26 cellular contexts compared by ENCODE assay signal in genomic region chr18:57784816-57785144, GRCh38. TPM values are rescaled to one million over a fixed set of nuclear protein-coding genes. Genes with fewer than 3 reads are reported as not detected.
A peak's percentile ranks its signal among the peaks of the same experiment; 100 is the strongest.
DNase-seq lines count a peak whose midpoint lies in the region; ATAC-seq, FAIRE-seq and TF ChIP-seq lines count a peak whose summit lies in the region.
"Had no signal": no experiment of that assay in that cellular context is flagged by ENCODE, and none has a peak within 500 bp of the region (broad histone marks: within the 10 kb centered on the region; RNA-seq: fewer than 3 reads in every experiment).

No MANE protein-coding gene starts in this region.

- no peak for TF ChIP-seq POLR2A in HepG2 (IDR thresholded peaks at IDR 0.05; ENCODE audit: insufficient read depth in 1 of 2, low read depth in 2 of 2, low read length in 2 of 2)
- no peak for TF ChIP-seq POLR2A in stomach (IDR thresholded peaks at IDR 0.05)

- H3K27me3 ChIP-seq in GM23248 (replicated peaks; ENCODE audit: insufficient read depth) (no peaks in the 10 kb centered on the region), astrocyte (ENCODE audit: insufficient read depth, low read length) (no peaks in the 10 kb centered on the region), HepG2 (ENCODE audit: control insufficient read depth in 1 of 2, insufficient read depth in 2 of 2, low read length in 2 of 2) (no peaks in the 10 kb centered on the region), stomach (no peaks in the 10 kb centered on the region)
- H3K27me3 ChIP-seq: left lung had no signal

- DNase-seq in GM23248 (no peak), astrocyte (ENCODE audit: low read depth) (no peak), HepG2 (ENCODE audit: low spot score) (no peak), stomach (no peak), iPS-NIHi7 (ENCODE audit: extremely low spot score) (no peak), NCI-H526 treated with DMSO at 0.1 percent for 48 hours (lab: John Stamatoyannopoulos, UW) (no peak), T1000 (lab: John Stamatoyannopoulos, UW) (no peak)
- DNase-seq: activated CD4-positive, alpha-beta T cell treated with anti-CD3 and anti-CD28 coated beads, Interleukin-2, amount 50 U/mL, for 1 hour; activated naive CD4-positive, alpha-beta T cell treated with anti-CD3 and anti-CD28 coated beads for 36 hours; amygdala; Calu3; DND-41; H9; left lung; NCI-H1105; NCI-H1930; posterior cingulate gyrus; stimulated activated CD8-positive, alpha-beta memory T cell treated with anti-CD3 and anti-CD28 coated beads, Interleukin-4, amount 100 ng/mL, for 48 hours; T-helper 9 cell had no signal

- no peak overlapping the region for H3K4me3 Mint-ChIP-seq in astrocyte (ENCODE audit: unreplicated experiment)
- H3K4me3 Mint-ChIP-seq: activated naive CD4-positive, alpha-beta T cell treated with anti-CD3 and anti-CD28 coated beads for 36 hours; dendritic cell treated with granulocyte-macrophage colony-stimulating factor and Interleukin-4, amounts not matched to agents 40 ng/mL and 50 ng/mL, for 4 days; H9; WTC11 had no signal

- H3F3A ChIP-seq in GM23248 (ENCODE audit: insufficient read depth): peaks cover 58% of the 10 kb centered on the region

- no peaks in the 10 kb centered on the region for H3K27me3 Mint-ChIP-seq in astrocyte (ENCODE audit: low read depth, unreplicated experiment)
- H3K27me3 Mint-ChIP-seq: dendritic cell treated with granulocyte-macrophage colony-stimulating factor and Interleukin-4, amounts not matched to agents 40 ng/mL and 50 ng/mL, for 4 days had no signal

- no peaks in the 10 kb centered on the region for H3K9me3 ChIP-seq in GM23248 (ENCODE audit: low read depth)
- H3K9me3 ChIP-seq in astrocyte (ENCODE audit: insufficient read depth, low read depth, low read length): no peaks in the 10 kb centered on the region
- H3K9me3 ChIP-seq in HepG2 (ENCODE audit: low read length): no peaks in the 10 kb centered on the region
- no peaks in the 10 kb centered on the region for H3K9me3 ChIP-seq in stomach
- H3K9me3 ChIP-seq: left lung had no signal

- H3K9me2 ChIP-seq in GM23248 (ENCODE audit: insufficient read depth): no peaks in the 10 kb centered on the region; the same call in 1 of the 2 replicates

- TF ChIP-seq CTCF in astrocyte (IDR thresholded peaks at IDR 0.05; ENCODE audit: insufficient read depth, low read depth, low read length) (no peak), HepG2 (CRISPR knock-in tag; IDR thresholded peaks at IDR 0.05) (no peak), stomach (IDR thresholded peaks at IDR 0.05) (no peak)

- peaks cover 91% of the 10 kb centered on the region for H3K79me2 ChIP-seq in GM23248 (ENCODE audit: insufficient read depth)
- H3K79me2 ChIP-seq in astrocyte (ENCODE audit: insufficient read depth, low read length): peaks cover 84% of the 10 kb centered on the region
- peaks cover 2% of the 10 kb centered on the region for H3K79me2 ChIP-seq in HepG2 (ENCODE audit: insufficient read depth, low read length)

- in situ Hi-C loops in GM23248 (cut with MboI) (no loop called here), HepG2 (cut with HindIII; ENCODE audit: extremely low pct_ligation_motif_present, low pct_unique_long_range_greater_than_20kb) (no loop called here)

- POLR2A ChIA-PET in HepG2 (lab: Yijun Ruan, JAX): interaction anchor here (1.0 to 1.2 kb wide), 3 partner anchors 12 to 65 kb away, joined by 3 read pairs; no protein-coding TSS in a partner anchor

- H4K20me1 ChIP-seq in GM23248 (ENCODE audit: insufficient read depth) (no peaks in the 10 kb centered on the region), astrocyte (ENCODE audit: insufficient read depth, low read length) (no peaks in the 10 kb centered on the region), HepG2 (ENCODE audit: insufficient read depth, low read length) (no peaks in the 10 kb centered on the region)

- intact Hi-C loops in HepG2 (cut with micrococcal nuclease; ENCODE audit: unreplicated experiment) (no loop called here), stomach (cut with DNase I; ENCODE audit: low total_unique reads) (no loop called here)

- H3K4me3 ChIP-seq in GM23248 (no peak overlapping the region; the same call in 1 of the 2 replicates), astrocyte (ENCODE audit: insufficient read depth, low read depth, low read length) (no peak overlapping the region), HepG2 (replicated peaks in 1 of 3; ENCODE audit: insufficient read depth in 1 of 3, low read depth in 2 of 3, low read length in 3 of 3) (no peak overlapping the region; a peak in 1 of 6 replicates), stomach (no peak overlapping the region)
- H3K4me3 ChIP-seq: GM12878, left lung had no signal

- H2AFZ ChIP-seq in GM23248 (peak overlapping the region; percentile 25; the same call in 1 of the 2 replicates), astrocyte (ENCODE audit: low read depth, low read length) (no peak overlapping the region), HepG2 (ENCODE audit: low read length) (no peak overlapping the region)

- TF ChIP-seq EP300 in HepG2 (IDR thresholded peaks at IDR 0.05; ENCODE audit: low read depth in 2 of 2, low read length in 2 of 2) (no peak), HepG2 (CRISPR knock-in tag; IDR thresholded peaks at IDR 0.05; ENCODE audit: borderline replicate concordance) (no peak), stomach (IDR thresholded peaks at IDR 0.05) (no peak)

- BruUV-seq in HepG2 (replicated peaks; lab: Mats Ljungman, UMichigan): no TSS peak

- H3K36me3 Mint-ChIP-seq in astrocyte (ENCODE audit: low read depth, unreplicated experiment): no peaks in the 10 kb centered on the region
- H3K36me3 Mint-ChIP-seq: WTC11 had no signal

- H3K36me3 ChIP-seq in GM23248 (ENCODE audit: low read depth) (no peaks in the 10 kb centered on the region; the same call in 1 of the 2 replicates), astrocyte (ENCODE audit: insufficient read depth, low read length) (no peaks in the 10 kb centered on the region), HepG2 (replicated peaks in 1 of 2; ENCODE audit: control insufficient read depth in 1 of 2, insufficient read depth in 2 of 2, low read length in 2 of 2) (no peaks in the 10 kb centered on the region), stomach (peaks cover 0 to 9% (median 1%) of the 10 kb centered on the region in 4 donors)
- H3K36me3 ChIP-seq: left lung had no signal

- H3K27ac ChIP-seq in GM23248 (peak overlapping the region; percentile 69), astrocyte (ENCODE audit: low read depth, low read length) (peak overlapping the region; percentile 85), HepG2 (ENCODE audit: extremely low read length, insufficient read depth, low read length) (peak overlapping the region; percentile 39), stomach (peak overlapping the region in 4 of 5 donors; percentile 39 to 97 (median 72))
- H3K27ac ChIP-seq: C4-2B, left lung had no signal

- ATAC-seq in HepG2 (no peak), GM19395 (IDR thresholded peaks at IDR 0.05; ENCODE audit: unreplicated experiment) (no peak)
- ATAC-seq: GM12878 had no signal

- no peak for FAIRE-seq in astrocyte (lab: Jason Lieb, UNC)
- FAIRE-seq in HepG2 (lab: Jason Lieb, UNC): no peak
- FAIRE-seq: endometrium, GM12878 had no signal

- 50 to 51% methylated on average over 5 of the region's 5 CpGs for WGBS in GM23248 (ENCODE audit: low coverage in 1 of 2, low lambda C conversion rate in 2 of 2, missing lambda C conversion rate in 2 of 2), 2 experiments
- WGBS in HepG2 (ENCODE audit: low lambda C conversion rate): 30% methylated on average over 5 of the region's 5 CpGs
- WGBS in stomach, 5 donors: 58 to 72% (median 68%) methylated on average over 5 of the region's 5 CpGs

- peak overlapping the region; percentile 5; the same call in 1 of the 2 replicates for H3K9ac ChIP-seq in GM23248
- peak overlapping the region; percentile 53 for H3K9ac ChIP-seq in astrocyte (ENCODE audit: low read length)
- H3K9ac ChIP-seq in HepG2 (ENCODE audit: insufficient read depth, low read depth, low read length): no peak overlapping the region

- no peak for TF ChIP-seq RAD21 in HepG2 (CRISPR knock-in tag; IDR thresholded peaks at IDR 0.05)

- H3K4me1 ChIP-seq in GM23248 (ENCODE audit: insufficient read depth): peaks cover 73% of the 10 kb centered on the region
- peaks cover 72% of the 10 kb centered on the region for H3K4me1 ChIP-seq in astrocyte (ENCODE audit: insufficient read depth, low read length)
- peaks cover 53% of the 10 kb centered on the region for H3K4me1 ChIP-seq in HepG2 (ENCODE audit: insufficient read depth, low read length)
- peaks cover 41 to 96% (median 68%) of the 10 kb centered on the region in 4 donors for H3K4me1 ChIP-seq in stomach

- peak overlapping the region; percentile 59 for H3K4me2 ChIP-seq in GM23248 (ENCODE audit: unreplicated experiment)
- peak overlapping the region; percentile 75 for H3K4me2 ChIP-seq in astrocyte (ENCODE audit: low read length)
- H3K4me2 ChIP-seq in HepG2 (ENCODE audit: low read depth, low read length): peak overlapping the region; percentile 32

- H3K4me1 Mint-ChIP-seq in astrocyte (ENCODE audit: low read depth, unreplicated experiment): peaks cover 47% of the 10 kb centered on the region

- CTCF ChIA-PET in HepG2 (lab: Yijun Ruan, JAX; ENCODE audit: low intra/inter-chr PET ratio, low total read pairs): no interaction called here

- H3K27ac Mint-ChIP-seq in astrocyte (ENCODE audit: unreplicated experiment): peak overlapping the region; percentile 56
- H3K27ac Mint-ChIP-seq: activated naive CD4-positive, alpha-beta T cell treated with anti-CD3 and anti-CD28 coated beads for 36 hours; dendritic cell treated with granulocyte-macrophage colony-stimulating factor and Interleukin-4, amounts not matched to agents 40 ng/mL and 50 ng/mL, for 4 days had no signal

- H3K9me3 Mint-ChIP-seq in astrocyte (ENCODE audit: unreplicated experiment): no peaks in the 10 kb centered on the region
- H3K9me3 Mint-ChIP-seq: activated naive CD4-positive, alpha-beta T cell treated with anti-CD3 and anti-CD28 coated beads for 36 hours; dendritic cell treated with granulocyte-macrophage colony-stimulating factor and Interleukin-4, amounts not matched to agents 40 ng/mL and 50 ng/mL, for 4 days; H9; WTC11 had no signal

RNA-seq across cellular contexts. Expression of gene ATP8B1, which starts 18.3 kb away (rescaled TPM):
- total RNA-seq in GM23248 (2014; rRNA removed; shearing (Covaris generic)): 43.4 and 43.9 TPM in 2 replicates
- 13.3 and 15.8 TPM in 2 replicates for polyA plus RNA-seq in GM23248 (2016; fragmentation: Nextera tagmentation; extraction: Ambion mirVana)
- 6.9 and 10.4 TPM in 2 replicates for total RNA-seq in astrocyte
- 3.7 and 4.0 TPM in 2 replicates for total RNA-seq in HepG2 (2016; rRNA removed; fragmentation: Illumina TruSeq; extraction: Trizol)
- total RNA-seq in HepG2 (2016; cell fraction: cytosol; rRNA removed; fragmentation: Illumina TruSeq; extraction: Trizol; ENCODE audit: low read depth): 0.79 and 0.81 TPM in 2 replicates
- total RNA-seq in HepG2 (2016; cell fraction: insoluble cytoplasmic fraction; rRNA removed; fragmentation: Illumina TruSeq; extraction: Trizol): 3.1 and 4.2 TPM in 2 replicates
- total RNA-seq in HepG2 (2016; cell fraction: membrane; rRNA removed; fragmentation: Illumina TruSeq; extraction: Trizol): 2.1 and 2.3 TPM in 2 replicates
- total RNA-seq in HepG2 (2016; cell fraction: nucleus; rRNA removed; fragmentation: Illumina TruSeq; extraction: Trizol): 6.1 and 6.4 TPM in 2 replicates
- 2.3 and 2.8 TPM in 2 replicates for polyA plus RNA-seq in HepG2 (2011; rRNA removed)
- polyA plus RNA-seq in HepG2 (2011; cell fraction: cytosol; rRNA removed): 1.5 and 2.0 TPM in 2 replicates
- 1.1 TPM in 2 replicates for polyA plus RNA-seq in HepG2 (2011; cell fraction: nucleus; rRNA removed)
- 1.3 and 1.7 TPM in 2 replicates for polyA plus RNA-seq in HepG2 (2012)
- polyA plus RNA-seq in HepG2 (2016; cell fraction: cytosol; fragmentation: Illumina TruSeq; extraction: Trizol; ENCODE audit: low read depth): 0.23 and 0.26 TPM in 2 replicates
- polyA plus RNA-seq in HepG2 (2016; cell fraction: insoluble cytoplasmic fraction; fragmentation: Illumina TruSeq; extraction: Trizol; ENCODE audit: low read depth): 1.3 and 1.4 TPM in 2 replicates
- 0.48 TPM in 2 replicates for polyA plus RNA-seq in HepG2 (2016; cell fraction: membrane; fragmentation: Illumina TruSeq; extraction: Trizol; ENCODE audit: low read depth)
- polyA plus RNA-seq in HepG2 (2016; cell fraction: nucleus; fragmentation: Illumina TruSeq; extraction: Trizol; ENCODE audit: insufficient read depth, low read depth): 3.1 and 4.7 TPM in 2 replicates
- 0.89 and 4.0 TPM in 2 replicates for polyA minus RNA-seq in HepG2 (2011; rRNA and poly(A)+ RNA removed; ENCODE audit: low replicate concordance)
- 3.3 and 5.1 TPM in 2 replicates for polyA minus RNA-seq in HepG2 (2011; cell fraction: cytosol; rRNA and poly(A)+ RNA removed)
- 6.0 and 8.6 TPM in 2 replicates for polyA minus RNA-seq in HepG2 (2011; cell fraction: nucleus; rRNA and poly(A)+ RNA removed)
- total RNA-seq in stomach: 100 to 1,000 TPM in 3 of 5 donors, 10 to 100 TPM in 2; 29.0 to 189 (median 107) TPM
- 10 to 100 TPM; 14.4 to 25.2 (median 14.9) TPM for polyA plus RNA-seq in stomach
- total RNA-seq: activated naive CD4-positive, alpha-beta T cell treated with anti-CD3 and anti-CD28 coated beads for 36 hours had no signal
- polyA plus RNA-seq: neural cell had no signal
